In the genomic region with DNA sequence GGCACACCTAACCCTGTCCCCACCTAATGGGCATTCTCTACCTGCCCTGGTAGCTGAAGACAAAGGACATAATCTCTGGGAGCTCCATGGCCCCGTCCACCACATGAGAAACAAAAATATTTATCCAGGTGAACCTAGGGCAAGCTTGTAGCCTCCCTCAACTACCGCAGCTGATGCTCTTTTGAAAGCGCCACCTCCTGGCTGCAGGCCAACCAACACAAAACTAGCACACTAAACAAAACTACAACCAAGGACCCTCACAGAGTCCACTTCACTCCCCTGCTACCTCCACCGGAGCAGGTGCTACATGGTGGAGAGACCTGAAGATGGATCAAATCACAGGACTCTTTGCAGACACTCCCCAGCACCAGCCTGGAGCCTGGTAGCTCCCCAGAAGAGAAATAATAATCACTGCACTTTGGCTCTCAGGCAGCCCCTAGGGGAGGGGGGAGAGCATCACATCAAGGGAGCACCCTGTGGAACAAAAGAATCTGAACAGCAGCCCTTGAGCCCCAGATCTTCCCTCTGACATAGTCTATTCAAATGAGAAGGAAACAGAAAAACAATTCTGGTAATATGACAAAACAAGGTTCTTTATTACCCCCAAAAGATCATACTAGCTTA, we compare ENCODE assay signal across 17 cellular contexts.
A peak's percentile ranks its signal among the peaks of the same experiment; 100 is the strongest.
DNase-seq lines count a peak whose midpoint lies in the region; ATAC-seq and TF ChIP-seq lines count a peak whose summit lies in the region.
"Had no signal": no experiment of that assay in that cellular context is flagged by ENCODE, and none has a peak within 500 bp of the region (broad histone marks: within the 10 kb centered on the region; RNA-seq: fewer than 3 reads in every experiment).

No MANE protein-coding gene starts in this region.

- no peaks in the 10 kb centered on the region for H3K27me3 Mint-ChIP-seq in endothelial cell (ENCODE audit: unreplicated experiment)
- H3K27me3 Mint-ChIP-seq: dendritic cell treated with granulocyte-macrophage colony-stimulating factor and Interleukin-4, amounts not matched to agents 40 ng/mL and 50 ng/mL, for 4 days had no signal

- no peaks in the 10 kb centered on the region for H4K20me1 ChIP-seq in DOHH2 (ENCODE audit: control insufficient read depth, insufficient read depth, low read depth, low read length)

- H3K9me3 ChIP-seq in DOHH2 (ENCODE audit: control insufficient read depth, insufficient read depth, low read length) (no peaks in the 10 kb centered on the region), gastrocnemius medialis (no peaks in the 10 kb centered on the region), colonic mucosa (no peaks in the 10 kb centered on the region)
- H3K9me3 ChIP-seq: A549, esophagus muscularis mucosa had no signal

- H3K4me3 Mint-ChIP-seq in endothelial cell (ENCODE audit: unreplicated experiment), result no peak overlapping the region
- H3K4me3 Mint-ChIP-seq: CD8-positive, alpha-beta T cell; dendritic cell treated with granulocyte-macrophage colony-stimulating factor and Interleukin-4, amounts not matched to agents 40 ng/mL and 50 ng/mL, for 4 days; T-helper 2 cell treated with Interferon-gamma antibody and Interleukin-4, amounts not matched to agents 5 μg/mL and 100 μg/mL, for 36 hours had no signal

- H3K36me3 Mint-ChIP-seq in endothelial cell (ENCODE audit: low read depth, unreplicated experiment), result no peaks in the 10 kb centered on the region
- H3K36me3 Mint-ChIP-seq: CD8-positive, alpha-beta T cell had no signal

- DNase-seq in NCI-H748 (lab: John Stamatoyannopoulos, UW; ENCODE audit: unreplicated experiment), result peak; percentile 47
- DNase-seq in NCI-H748 treated with DMSO at 0.1 percent for 48 hours (lab: John Stamatoyannopoulos, UW), result no peak
- peak; percentile 5 for DNase-seq in NCI-H2029 (lab: John Stamatoyannopoulos, UW)
- peak; percentile 13 for DNase-seq in endothelial cell (ENCODE audit: low spot score)
- DNase-seq in gastrocnemius medialis, result no peak
- DNase-seq in activated naive CD4-positive, alpha-beta T cell treated with Interleukin-2 at 50 U/mL for 16 hours, result no peak
- no peak for DNase-seq in colonic mucosa
- DNase-seq: activated effector memory CD4-positive, alpha-beta T cell treated with anti-CD3 and anti-CD28 coated beads, Interleukin-2, amount 50 U/mL, for 16 hours; NCI-H1930; posterior cingulate gyrus had no signal

- H3K9me3 Mint-ChIP-seq in endothelial cell (ENCODE audit: unreplicated experiment), result no peaks in the 10 kb centered on the region
- H3K9me3 Mint-ChIP-seq: CD8-positive, alpha-beta T cell; T-helper 2 cell treated with Interferon-gamma antibody and Interleukin-4, amounts not matched to agents 5 μg/mL and 100 μg/mL, for 36 hours had no signal

- H3K9ac ChIP-seq in colonic mucosa (ENCODE audit: low read depth in 2 of 2, low read length in 2 of 2), result no peak overlapping the region

- H3K27ac ChIP-seq in DOHH2 (ENCODE audit: low read depth, low read length) (no peak overlapping the region), gastrocnemius medialis (no peak overlapping the region), colonic mucosa (no peak overlapping the region)
- H3K27ac ChIP-seq: A549, esophagus muscularis mucosa had no signal

- intact Hi-C loops in gastrocnemius medialis (cut with DNase I; ENCODE audit: low total_unique reads) (no loop called here), colonic mucosa (cut with DNase I) (no loop called here)

- H3K4me1 ChIP-seq in DOHH2 (ENCODE audit: control insufficient read depth, low read length) (no peaks in the 10 kb centered on the region), gastrocnemius medialis (no peaks in the 10 kb centered on the region), colonic mucosa (no peaks in the 10 kb centered on the region)
- H3K4me1 ChIP-seq: A549, esophagus muscularis mucosa had no signal

- H3F3A ChIP-seq in DOHH2 (ENCODE audit: control insufficient read depth, insufficient read depth), result no peaks in the 10 kb centered on the region

- TF ChIP-seq CTCF in DOHH2 (IDR thresholded peaks at IDR 0.05; ENCODE audit: low read depth, low read length, poor library complexity, severe bottlenecking) (peak; percentile 77), endothelial cell (IDR thresholded peaks at IDR 0.05; ENCODE audit: unreplicated experiment) (peak; percentile 32), gastrocnemius medialis (IDR thresholded peaks at IDR 0.05 in 4 of 5, conservative IDR thresholded peaks at IDR 0.05 in 1 of 5) (no peak), colonic mucosa (IDR thresholded peaks at IDR 0.05) (no peak)

- H3K4me3 ChIP-seq in DOHH2 (ENCODE audit: low read length) (no peak overlapping the region), gastrocnemius medialis (no peak overlapping the region), colonic mucosa (no peak overlapping the region)
- H3K4me3 ChIP-seq: A549, esophagus muscularis mucosa had no signal

- H3K27me3 ChIP-seq in DOHH2 (ENCODE audit: control insufficient read depth, low read length), result no peaks in the 10 kb centered on the region
- no peaks in the 10 kb centered on the region for H3K27me3 ChIP-seq in gastrocnemius medialis
- no peaks in the 10 kb centered on the region for H3K27me3 ChIP-seq in colonic mucosa
- H3K27me3 ChIP-seq: esophagus muscularis mucosa had no signal

- TF ChIP-seq POLR2A in gastrocnemius medialis (IDR thresholded peaks at IDR 0.05), result no peak

- H3K79me2 ChIP-seq in DOHH2 (ENCODE audit: control insufficient read depth, low read length), result no peaks in the 10 kb centered on the region

- H3K36me3 ChIP-seq in DOHH2 (ENCODE audit: control insufficient read depth, low read length) (no peaks in the 10 kb centered on the region), gastrocnemius medialis (no peaks in the 10 kb centered on the region), colonic mucosa (no peaks in the 10 kb centered on the region)
- H3K36me3 ChIP-seq: esophagus muscularis mucosa had no signal

- in situ Hi-C loops in gastrocnemius medialis (cut with MboI; ENCODE audit: low sequenced_read_pairs in 4 of 4), result no loop called here

- H3K4me1 Mint-ChIP-seq in endothelial cell (ENCODE audit: unreplicated experiment), result no peaks in the 10 kb centered on the region

- no peaks in the 10 kb centered on the region; the same call in 1 of the 2 replicates for H3K9me2 ChIP-seq in DOHH2 (replicated peaks; ENCODE audit: control insufficient read depth, low read length)

- no peak for ATAC-seq in gastrocnemius medialis
- ATAC-seq: A549; CD8-positive, alpha-beta T cell; left colon had no signal

- no peak overlapping the region for H3K27ac Mint-ChIP-seq in endothelial cell (ENCODE audit: unreplicated experiment)
- H3K27ac Mint-ChIP-seq: CD8-positive, alpha-beta T cell; dendritic cell treated with granulocyte-macrophage colony-stimulating factor and Interleukin-4, amounts not matched to agents 40 ng/mL and 50 ng/mL, for 4 days; T-helper 2 cell treated with Interferon-gamma antibody and Interleukin-4, amounts not matched to agents 5 μg/mL and 100 μg/mL, for 36 hours had no signal

- H3K4me2 ChIP-seq in DOHH2 (ENCODE audit: low read length), result no peak overlapping the region
- H3K4me2 ChIP-seq: A549 had no signal

Comparison
In these comparisons a context has a peak if more than half of its experiments do, and no peak if none do; other contexts are left out.
1. DNase-seq: peak in NCI-H748 (single experiment), NCI-H2029 (single experiment) and endothelial cell (single experiment); none in NCI-H748 treated with DMSO at 0.1 percent for 48 hours (single experiment), gastrocnemius medialis (0 of 2), activated naive CD4-positive, alpha-beta T cell treated with Interleukin-2 at 50 U/mL for 16 hours (single experiment) and colonic mucosa (single experiment).
2. CTCF ChIP-seq: peak in DOHH2 (single experiment) and endothelial cell (single experiment); none in gastrocnemius medialis (0 of 5) and colonic mucosa (single experiment).